In genomic region chr5:42115721-42116120, GRCh38 we compare ENCODE assay signal across 2 cellular contexts.
DNase-seq lines count a peak whose midpoint lies in the region; ATAC-seq and TF ChIP-seq lines count a peak whose summit lies in the region.
"Not testable (repeated sequence)": the region's sequence is repeated elsewhere in the genome, so short reads cannot be mapped to it uniquely, and the experiment has no call there.

No MANE protein-coding gene starts in this region.

- not testable (repeated sequence) for H3K9ac ChIP-seq in liver (ENCODE audit: low read depth in 1 of 2, low read length in 2 of 2)

- WGBS in liver: 81% methylated on average over 3 of the region's 3 CpGs

- H3K4me3 ChIP-seq in liver (ENCODE audit: low read depth in 1 of 3, low read length in 3 of 3): not testable (repeated sequence)

- H3K27ac ChIP-seq in liver (ENCODE audit: low read depth in 1 of 2, low read length in 2 of 2): not testable (repeated sequence)

- peak; percentile 44 for ATAC-seq in left lobe of liver

- H3K4me1 ChIP-seq in liver (ENCODE audit: control insufficient read depth in 4 of 4, insufficient read depth in 4 of 4, low read length in 3 of 4): not testable (repeated sequence)

- not testable (repeated sequence) for DNase-seq in left lobe of liver (ENCODE audit: low spot score)

- TF ChIP-seq CTCF in liver (IDR thresholded peaks at IDR 0.05; ENCODE audit: low read depth, low read length, missing input control): not testable (repeated sequence)

- not testable (repeated sequence) for H3K36me3 ChIP-seq in liver (ENCODE audit: control insufficient read depth in 4 of 4, insufficient read depth in 3 of 4, low read depth in 1 of 4, low read length in 3 of 4)

- TF ChIP-seq RAD21 in liver (IDR thresholded peaks at IDR 0.05): not testable (repeated sequence)

- H3K27me3 ChIP-seq in liver (ENCODE audit: control insufficient read depth in 4 of 4, insufficient read depth in 4 of 4, low read length in 3 of 4): not testable (repeated sequence)

- H3K9me3 ChIP-seq in liver (ENCODE audit: control insufficient read depth in 4 of 4, low read length in 3 of 4): not testable (repeated sequence)

TF ChIP-seq in liver, 16 proteins besides CTCF, POLR2A, EP300 and RAD21:
- TF ChIP-seq HNF4G (IDR thresholded peaks at IDR 0.05): peak; percentile 52
- TF ChIP-seq NR2F2 (IDR thresholded peaks at IDR 0.05): peak; percentile 59
- peak; percentile 38 to 47 for TF ChIP-seq RXRA (IDR thresholded peaks at IDR 0.05)
- peak; percentile 72 to 80 for TF ChIP-seq HNF4A (conservative IDR thresholded peaks at IDR 0.05)
- peak in 1 of 2 donors; percentile 38 for TF ChIP-seq JUND (IDR thresholded peaks at IDR 0.05)
- TF ChIP-seq, protein P1, sequence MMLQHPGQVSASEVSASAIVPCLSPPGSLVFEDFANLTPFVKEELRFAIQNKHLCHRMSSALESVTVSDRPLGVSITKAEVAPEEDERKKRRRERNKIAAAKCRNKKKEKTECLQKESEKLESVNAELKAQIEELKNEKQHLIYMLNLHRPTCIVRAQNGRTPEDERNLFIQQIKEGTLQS (IDR thresholded peaks at IDR 0.05): peak; percentile 21
